ENCODE assay signal across 8 cellular contexts in the genomic region with DNA sequence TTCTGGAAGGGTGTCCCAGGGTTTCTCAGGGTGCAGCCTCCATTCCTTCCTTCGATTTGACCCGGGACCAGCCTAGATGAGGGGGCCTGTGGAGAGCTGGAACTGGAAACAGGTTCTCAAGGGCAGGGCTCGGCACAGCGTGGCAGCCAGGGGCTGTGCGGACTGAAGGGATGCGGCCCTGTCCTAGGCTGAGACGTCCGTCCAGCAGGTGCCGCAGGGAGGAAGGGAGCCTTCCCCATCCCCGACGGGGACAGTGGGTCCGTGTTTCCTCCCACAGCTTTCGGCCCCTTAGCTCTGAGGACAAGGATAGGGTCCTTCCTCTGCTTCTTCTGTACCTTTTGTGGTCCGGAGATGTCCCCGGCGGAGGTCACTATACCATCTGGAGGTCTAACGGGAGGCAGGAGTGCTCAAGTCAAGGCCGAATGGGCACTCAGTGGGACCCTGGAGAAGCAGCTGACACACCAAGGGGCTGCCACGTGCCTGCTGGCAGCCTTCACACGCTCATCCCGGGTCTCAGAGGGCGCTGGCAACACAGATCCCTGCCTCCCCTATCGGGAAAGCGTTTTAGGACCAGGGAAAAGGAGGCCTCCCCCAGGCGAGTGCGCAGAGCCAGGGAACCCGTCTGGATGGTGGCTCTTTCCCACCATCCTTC. TPM values are rescaled to one million over a fixed set of nuclear protein-coding genes. Genes with fewer than 3 reads are reported as not detected.
A peak's percentile ranks its signal among the peaks of the same experiment; 100 is the strongest.
DNase-seq lines count a peak whose midpoint lies in the region; ATAC-seq and TF ChIP-seq lines count a peak whose summit lies in the region.

No MANE protein-coding gene starts in this region.

- no peaks in the 10 kb centered on the region for H3K27me3 ChIP-seq in lung (ENCODE audit: control insufficient read depth, insufficient read depth)
- no peaks in the 10 kb centered on the region for H3K27me3 ChIP-seq in tibial artery

- intact Hi-C loops in tibial artery (cut with DNase I; ENCODE audit: low total_unique reads) = loop anchor here (2.0 to 10.0 kb wide), 3 partner anchors 60 to 172 kb away; a partner anchor contains a TSS

- H3K36me3 ChIP-seq in lung (ENCODE audit: control insufficient read depth in 2 of 2, insufficient read depth in 2 of 2, low read length in 2 of 2) (peaks cover 4 to 20% of the 10 kb centered on the region in 2 donors), tibial artery (peaks cover 8 to 41% (median 19%) of the 10 kb centered on the region in 3 donors)

- peak; percentile 35 for TF ChIP-seq POLR2A in GM18526 (IDR thresholded peaks at IDR 0.05; ENCODE audit: extremely low read depth, insufficient read length)

- ATAC-seq in lung (ENCODE audit: insufficient read depth, low FRiP score) (peak; percentile 28), HG02571 (IDR thresholded peaks at IDR 0.05; ENCODE audit: unreplicated experiment) (no peak)

- H3K9me3 ChIP-seq in lung (ENCODE audit: control insufficient read depth in 2 of 2, insufficient read depth in 1 of 2, low read length in 1 of 2) (no peaks in the 10 kb centered on the region), tibial artery (no peaks in the 10 kb centered on the region)

- H3K27ac ChIP-seq in caudate nucleus (ENCODE audit: low read depth, low read length) = peak overlapping the region; percentile 56
- H3K27ac ChIP-seq in lung (ENCODE audit: low read depth in 1 of 2, low read length in 1 of 2) = peak overlapping the region; percentile 27 to 85
- peak overlapping the region; percentile 73 to 85 for H3K27ac ChIP-seq in tibial artery

- DNase-seq in AG20443 (ENCODE audit: low spot score) (peak; percentile 47), RPMI8226 (peak; percentile 79), caudate nucleus (lab: John Stamatoyannopoulos, UW) (peak in 5 of 61 donors; percentile 24 to 58 (median 55)), lung (ENCODE audit: low spot score) (peak; percentile 46), tibial artery (peak in 1 of 2 donors; percentile 45), GM19238 (ENCODE audit: insufficient read length, low spot score) (no peak)

- WGBS in lung, 2 donors = 9 to 18% methylated on average over 25 to 27 of the region's 27 CpGs

- TF ChIP-seq CTCF in lung (IDR thresholded peaks at IDR 0.05; ENCODE audit: control extremely low read depth, extremely low read depth) = no peak
- TF ChIP-seq CTCF in tibial artery (IDR thresholded peaks at IDR 0.05) = no peak

- H3K4me1 ChIP-seq in lung (ENCODE audit: control insufficient read depth in 2 of 2, insufficient read depth in 2 of 2, low read length in 2 of 2) = peaks cover 5 to 7% of the 10 kb centered on the region in 2 donors
- H3K4me1 ChIP-seq in tibial artery = peaks cover 0 to 33% (median 32%) of the 10 kb centered on the region in 4 donors

- H3K4me3 ChIP-seq in lung (no peak overlapping the region), tibial artery (peak overlapping the region; percentile 40 to 46)

RNA-seq across cellular contexts. Expression of a gene that starts 49.9 kb away (rescaled TPM):
- total RNA-seq in lung = 10 to 100 TPM; 22.0 to 24.1 TPM
- polyA plus RNA-seq in lung = 10 to 100 TPM; 15.7 to 20.9 TPM

RNA-seq across cellular contexts. Expression of a gene that starts 50.1 kb away (rescaled TPM):
- total RNA-seq in lung = 10 to 100 TPM; 28.3 to 34.4 TPM
- polyA plus RNA-seq in lung = 10 to 100 TPM; 37.1 to 57.9 TPM
